ENCODE assay signal across 1 cellular context in the genomic region with DNA sequence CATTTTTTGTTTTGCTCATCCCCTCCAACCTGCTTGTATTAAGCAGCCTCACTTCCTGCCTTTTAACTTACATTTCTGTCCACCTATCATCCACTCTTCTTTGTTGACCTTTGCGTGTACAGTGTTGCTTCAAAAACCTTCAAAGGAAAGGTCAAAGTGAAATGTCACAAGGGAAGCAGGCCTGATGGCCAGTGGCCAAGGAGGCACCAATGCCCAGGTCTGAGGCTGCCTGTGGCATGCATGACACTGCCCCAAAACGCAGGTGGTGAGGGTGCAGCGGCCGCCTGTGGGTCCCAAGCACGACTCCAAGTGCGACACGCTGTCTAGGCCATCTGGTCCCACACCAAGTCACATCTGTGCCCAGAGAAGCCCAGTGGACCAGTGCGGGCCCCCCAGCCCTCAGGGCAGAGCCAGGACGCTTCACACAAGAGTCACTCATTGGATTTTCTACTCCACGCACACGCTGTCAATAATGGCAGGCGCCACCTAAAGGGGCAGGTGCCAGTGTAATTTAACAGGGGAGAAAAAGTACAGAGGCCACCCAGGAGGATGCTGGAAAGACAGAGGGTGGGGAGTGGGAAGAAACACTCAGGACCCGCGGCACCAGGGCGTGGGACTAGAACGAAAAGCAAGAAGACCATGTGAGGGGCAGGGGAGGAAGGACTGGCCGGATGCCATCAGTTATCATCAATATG.
A peak's percentile ranks its signal among the peaks of the same experiment; 100 is the strongest.
TF ChIP-seq lines count a peak whose summit lies in the region.

No MANE protein-coding gene starts in this region.

TF ChIP-seq in HepG2, 621 proteins besides CTCF, POLR2A, EP300 and RAD21 (continued from another document):
- no peak for TF ChIP-seq CC2D1A (CRISPR knock-in tag; IDR thresholded peaks at IDR 0.05)
- TF ChIP-seq FOXJ3 (CRISPR knock-in tag; IDR thresholded peaks at IDR 0.05; ENCODE audit: borderline replicate concordance), result peak; percentile 72; the same call in 1 of the 2 replicates
- no peak for TF ChIP-seq ZNF235 (CRISPR knock-in tag; IDR thresholded peaks at IDR 0.05; ENCODE audit: borderline replicate concordance)
- no peak for TF ChIP-seq BRCA1 (CRISPR knock-in tag; IDR thresholded peaks at IDR 0.05)
- no peak for TF ChIP-seq PRPF4 (IDR thresholded peaks at IDR 0.05; ENCODE audit: low read depth, low read length, poor library complexity, severe bottlenecking)
- no peak for TF ChIP-seq RFX5 (IDR thresholded peaks at IDR 0.05; ENCODE audit: low read depth, low read length)
- TF ChIP-seq GATAD2A (CRISPR knock-in tag; IDR thresholded peaks at IDR 0.05), result peak; percentile 92
- TF ChIP-seq, protein P1, sequence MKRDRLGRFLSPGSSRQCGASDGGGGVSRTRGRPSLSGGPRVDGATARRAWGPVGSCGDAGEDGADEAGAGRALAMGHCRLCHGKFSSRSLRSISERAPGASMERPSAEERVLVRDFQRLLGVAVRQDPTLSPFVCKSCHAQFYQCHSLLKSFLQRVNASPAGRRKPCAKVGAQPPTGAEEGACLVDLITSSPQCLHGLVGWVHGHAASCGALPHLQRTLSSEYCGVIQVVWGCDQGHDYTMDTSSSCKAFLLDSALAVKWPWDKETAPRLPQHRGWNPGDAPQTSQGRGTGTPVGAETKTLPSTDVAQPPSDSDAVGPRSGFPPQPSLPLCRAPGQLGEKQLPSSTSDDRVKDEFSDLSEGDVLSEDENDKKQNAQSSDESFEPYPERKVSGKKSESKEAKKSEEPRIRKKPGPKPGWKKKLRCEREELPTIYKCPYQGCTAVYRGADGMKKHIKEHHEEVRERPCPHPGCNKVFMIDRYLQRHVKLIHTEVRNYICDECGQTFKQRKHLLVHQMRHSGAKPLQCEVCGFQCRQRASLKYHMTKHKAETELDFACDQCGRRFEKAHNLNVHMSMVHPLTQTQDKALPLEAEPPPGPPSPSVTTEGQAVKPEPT (CRISPR knock-in tag; IDR thresholded peaks at IDR 0.05; ENCODE audit: low read depth), result no peak
- TF ChIP-seq SP140L (CRISPR knock-in tag; IDR thresholded peaks at IDR 0.05; ENCODE audit: borderline replicate concordance), result no peak
- TF ChIP-seq HMG20A (CRISPR knock-in tag; IDR thresholded peaks at IDR 0.05; ENCODE audit: borderline replicate concordance), result peak; percentile 90; the same call in 1 of the 2 replicates
- TF ChIP-seq, protein P2, sequence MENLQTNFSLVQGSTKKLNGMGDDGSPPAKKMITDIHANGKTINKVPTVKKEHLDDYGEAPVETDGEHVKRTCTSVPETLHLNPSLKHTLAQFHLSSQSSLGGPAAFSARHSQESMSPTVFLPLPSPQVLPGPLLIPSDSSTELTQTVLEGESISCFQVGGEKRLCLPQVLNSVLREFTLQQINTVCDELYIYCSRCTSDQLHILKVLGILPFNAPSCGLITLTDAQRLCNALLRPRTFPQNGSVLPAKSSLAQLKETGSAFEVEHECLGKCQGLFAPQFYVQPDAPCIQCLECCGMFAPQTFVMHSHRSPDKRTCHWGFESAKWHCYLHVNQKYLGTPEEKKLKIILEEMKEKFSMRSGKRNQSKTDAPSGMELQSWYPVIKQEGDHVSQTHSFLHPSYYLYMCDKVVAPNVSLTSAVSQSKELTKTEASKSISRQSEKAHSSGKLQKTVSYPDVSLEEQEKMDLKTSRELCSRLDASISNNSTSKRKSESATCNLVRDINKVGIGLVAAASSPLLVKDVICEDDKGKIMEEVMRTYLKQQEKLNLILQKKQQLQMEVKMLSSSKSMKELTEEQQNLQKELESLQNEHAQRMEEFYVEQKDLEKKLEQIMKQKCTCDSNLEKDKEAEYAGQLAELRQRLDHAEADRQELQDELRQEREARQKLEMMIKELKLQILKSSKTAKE (CRISPR knock-in tag; IDR thresholded peaks at IDR 0.05; ENCODE audit: borderline replicate concordance), result peak; percentile 83
- TF ChIP-seq NFE2 (CRISPR knock-in tag; IDR thresholded peaks at IDR 0.05), result no peak
- TF ChIP-seq, protein P3, sequence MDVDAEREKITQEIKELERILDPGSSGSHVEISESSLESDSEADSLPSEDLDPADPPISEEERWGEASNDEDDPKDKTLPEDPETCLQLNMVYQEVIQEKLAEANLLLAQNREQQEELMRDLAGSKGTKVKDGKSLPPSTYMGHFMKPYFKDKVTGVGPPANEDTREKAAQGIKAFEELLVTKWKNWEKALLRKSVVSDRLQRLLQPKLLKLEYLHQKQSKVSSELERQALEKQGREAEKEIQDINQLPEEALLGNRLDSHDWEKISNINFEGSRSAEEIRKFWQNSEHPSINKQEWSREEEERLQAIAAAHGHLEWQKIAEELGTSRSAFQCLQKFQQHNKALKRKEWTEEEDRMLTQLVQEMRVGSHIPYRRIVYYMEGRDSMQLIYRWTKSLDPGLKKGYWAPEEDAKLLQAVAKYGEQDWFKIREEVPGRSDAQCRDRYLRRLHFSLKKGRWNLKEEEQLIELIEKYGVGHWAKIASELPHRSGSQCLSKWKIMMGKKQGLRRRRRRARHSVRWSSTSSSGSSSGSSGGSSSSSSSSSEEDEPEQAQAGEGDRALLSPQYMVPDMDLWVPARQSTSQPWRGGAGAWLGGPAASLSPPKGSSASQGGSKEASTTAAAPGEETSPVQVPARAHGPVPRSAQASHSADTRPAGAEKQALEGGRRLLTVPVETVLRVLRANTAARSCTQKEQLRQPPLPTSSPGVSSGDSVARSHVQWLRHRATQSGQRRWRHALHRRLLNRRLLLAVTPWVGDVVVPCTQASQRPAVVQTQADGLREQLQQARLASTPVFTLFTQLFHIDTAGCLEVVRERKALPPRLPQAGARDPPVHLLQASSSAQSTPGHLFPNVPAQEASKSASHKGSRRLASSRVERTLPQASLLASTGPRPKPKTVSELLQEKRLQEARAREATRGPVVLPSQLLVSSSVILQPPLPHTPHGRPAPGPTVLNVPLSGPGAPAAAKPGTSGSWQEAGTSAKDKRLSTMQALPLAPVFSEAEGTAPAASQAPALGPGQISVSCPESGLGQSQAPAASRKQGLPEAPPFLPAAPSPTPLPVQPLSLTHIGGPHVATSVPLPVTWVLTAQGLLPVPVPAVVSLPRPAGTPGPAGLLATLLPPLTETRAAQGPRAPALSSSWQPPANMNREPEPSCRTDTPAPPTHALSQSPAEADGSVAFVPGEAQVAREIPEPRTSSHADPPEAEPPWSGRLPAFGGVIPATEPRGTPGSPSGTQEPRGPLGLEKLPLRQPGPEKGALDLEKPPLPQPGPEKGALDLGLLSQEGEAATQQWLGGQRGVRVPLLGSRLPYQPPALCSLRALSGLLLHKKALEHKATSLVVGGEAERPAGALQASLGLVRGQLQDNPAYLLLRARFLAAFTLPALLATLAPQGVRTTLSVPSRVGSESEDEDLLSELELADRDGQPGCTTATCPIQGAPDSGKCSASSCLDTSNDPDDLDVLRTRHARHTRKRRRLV (CRISPR knock-in tag; IDR thresholded peaks at IDR 0.05), result no peak
- TF ChIP-seq SMAD1 (CRISPR knock-in tag; IDR thresholded peaks at IDR 0.05; ENCODE audit: borderline replicate concordance, low read depth), result no peak
- no peak for TF ChIP-seq ETV6 (CRISPR knock-in tag; conservative IDR thresholded peaks at IDR 0.05)
- TF ChIP-seq ZNF260 (CRISPR knock-in tag; IDR thresholded peaks at IDR 0.05; ENCODE audit: borderline replicate concordance, low read depth), result no peak
- TF ChIP-seq, protein P4, sequence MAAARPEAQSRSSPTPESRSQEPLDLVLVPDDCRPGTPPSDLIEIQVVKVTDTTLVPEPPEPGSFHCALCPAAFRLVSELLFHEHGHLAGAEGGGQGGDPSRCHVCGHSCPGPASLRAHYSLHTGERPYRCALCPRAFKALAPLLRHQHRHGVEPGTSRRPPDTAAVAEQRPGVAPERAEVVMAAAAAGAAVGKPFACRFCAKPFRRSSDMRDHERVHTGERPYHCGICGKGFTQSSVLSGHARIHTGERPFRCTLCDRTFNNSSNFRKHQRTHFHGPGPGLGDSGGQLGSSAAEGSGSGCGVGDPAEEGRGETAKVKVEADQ (CRISPR knock-in tag; IDR thresholded peaks at IDR 0.05; ENCODE audit: borderline replicate concordance), result no peak
- TF ChIP-seq ZNF720 (CRISPR knock-in tag; IDR thresholded peaks at IDR 0.05), result no peak
- TF ChIP-seq, protein P5, sequence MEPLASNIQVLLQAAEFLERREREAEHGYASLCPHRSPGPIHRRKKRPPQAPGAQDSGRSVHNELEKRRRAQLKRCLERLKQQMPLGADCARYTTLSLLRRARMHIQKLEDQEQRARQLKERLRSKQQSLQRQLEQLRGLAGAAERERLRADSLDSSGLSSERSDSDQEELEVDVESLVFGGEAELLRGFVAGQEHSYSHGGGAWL (CRISPR knock-in tag; IDR thresholded peaks at IDR 0.05), result no peak
- TF ChIP-seq ZNF253 (CRISPR knock-in tag; IDR thresholded peaks at IDR 0.05; ENCODE audit: borderline replicate concordance), result no peak
- TF ChIP-seq, protein P6, sequence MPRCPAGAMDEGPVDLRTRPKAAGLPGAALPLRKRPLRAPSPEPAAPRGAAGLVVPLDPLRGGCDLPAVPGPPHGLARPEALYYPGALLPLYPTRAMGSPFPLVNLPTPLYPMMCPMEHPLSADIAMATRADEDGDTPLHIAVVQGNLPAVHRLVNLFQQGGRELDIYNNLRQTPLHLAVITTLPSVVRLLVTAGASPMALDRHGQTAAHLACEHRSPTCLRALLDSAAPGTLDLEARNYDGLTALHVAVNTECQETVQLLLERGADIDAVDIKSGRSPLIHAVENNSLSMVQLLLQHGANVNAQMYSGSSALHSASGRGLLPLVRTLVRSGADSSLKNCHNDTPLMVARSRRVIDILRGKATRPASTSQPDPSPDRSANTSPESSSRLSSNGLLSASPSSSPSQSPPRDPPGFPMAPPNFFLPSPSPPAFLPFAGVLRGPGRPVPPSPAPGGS (CRISPR knock-in tag; IDR thresholded peaks at IDR 0.05), result no peak
- TF ChIP-seq, protein P7, sequence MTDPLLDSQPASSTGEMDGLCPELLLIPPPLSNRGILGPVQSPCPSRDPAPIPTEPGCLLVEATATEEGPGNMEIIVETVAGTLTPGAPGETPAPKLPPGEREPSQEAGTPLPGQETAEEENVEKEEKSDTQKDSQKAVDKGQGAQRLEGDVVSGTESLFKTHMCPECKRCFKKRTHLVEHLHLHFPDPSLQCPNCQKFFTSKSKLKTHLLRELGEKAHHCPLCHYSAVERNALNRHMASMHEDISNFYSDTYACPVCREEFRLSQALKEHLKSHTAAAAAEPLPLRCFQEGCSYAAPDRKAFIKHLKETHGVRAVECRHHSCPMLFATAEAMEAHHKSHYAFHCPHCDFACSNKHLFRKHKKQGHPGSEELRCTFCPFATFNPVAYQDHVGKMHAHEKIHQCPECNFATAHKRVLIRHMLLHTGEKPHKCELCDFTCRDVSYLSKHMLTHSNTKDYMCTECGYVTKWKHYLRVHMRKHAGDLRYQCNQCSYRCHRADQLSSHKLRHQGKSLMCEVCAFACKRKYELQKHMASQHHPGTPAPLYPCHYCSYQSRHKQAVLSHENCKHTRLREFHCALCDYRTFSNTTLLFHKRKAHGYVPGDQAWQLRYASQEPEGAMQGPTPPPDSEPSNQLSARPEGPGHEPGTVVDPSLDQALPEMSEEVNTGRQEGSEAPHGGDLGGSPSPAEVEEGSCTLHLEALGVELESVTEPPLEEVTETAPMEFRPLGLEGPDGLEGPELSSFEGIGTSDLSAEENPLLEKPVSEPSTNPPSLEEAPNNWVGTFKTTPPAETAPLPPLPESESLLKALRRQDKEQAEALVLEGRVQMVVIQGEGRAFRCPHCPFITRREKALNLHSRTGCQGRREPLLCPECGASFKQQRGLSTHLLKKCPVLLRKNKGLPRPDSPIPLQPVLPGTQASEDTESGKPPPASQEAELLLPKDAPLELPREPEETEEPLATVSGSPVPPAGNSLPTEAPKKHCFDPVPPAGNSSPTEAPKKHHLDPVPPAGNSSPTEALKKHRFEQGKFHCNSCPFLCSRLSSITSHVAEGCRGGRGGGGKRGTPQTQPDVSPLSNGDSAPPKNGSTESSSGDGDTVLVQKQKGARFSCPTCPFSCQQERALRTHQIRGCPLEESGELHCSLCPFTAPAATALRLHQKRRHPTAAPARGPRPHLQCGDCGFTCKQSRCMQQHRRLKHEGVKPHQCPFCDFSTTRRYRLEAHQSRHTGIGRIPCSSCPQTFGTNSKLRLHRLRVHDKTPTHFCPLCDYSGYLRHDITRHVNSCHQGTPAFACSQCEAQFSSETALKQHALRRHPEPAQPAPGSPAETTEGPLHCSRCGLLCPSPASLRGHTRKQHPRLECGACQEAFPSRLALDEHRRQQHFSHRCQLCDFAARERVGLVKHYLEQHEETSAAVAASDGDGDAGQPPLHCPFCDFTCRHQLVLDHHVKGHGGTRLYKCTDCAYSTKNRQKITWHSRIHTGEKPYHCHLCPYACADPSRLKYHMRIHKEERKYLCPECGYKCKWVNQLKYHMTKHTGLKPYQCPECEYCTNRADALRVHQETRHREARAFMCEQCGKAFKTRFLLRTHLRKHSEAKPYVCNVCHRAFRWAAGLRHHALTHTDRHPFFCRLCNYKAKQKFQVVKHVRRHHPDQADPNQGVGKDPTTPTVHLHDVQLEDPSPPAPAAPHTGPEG (CRISPR knock-in tag; IDR thresholded peaks at IDR 0.05), result no peak
- TF ChIP-seq TEAD3 (CRISPR knock-in tag; optimal IDR thresholded peaks at IDR 0.05; ENCODE audit: borderline replicate concordance), result peak; percentile 85
- TF ChIP-seq ZNF20 (CRISPR knock-in tag; IDR thresholded peaks at IDR 0.05), result no peak
- TF ChIP-seq ZNF577 (CRISPR knock-in tag; IDR thresholded peaks at IDR 0.05; ENCODE audit: borderline replicate concordance, low read depth), result no peak
- no peak for TF ChIP-seq ZNF780A (CRISPR knock-in tag; IDR thresholded peaks at IDR 0.05)
- TF ChIP-seq, protein P8, sequence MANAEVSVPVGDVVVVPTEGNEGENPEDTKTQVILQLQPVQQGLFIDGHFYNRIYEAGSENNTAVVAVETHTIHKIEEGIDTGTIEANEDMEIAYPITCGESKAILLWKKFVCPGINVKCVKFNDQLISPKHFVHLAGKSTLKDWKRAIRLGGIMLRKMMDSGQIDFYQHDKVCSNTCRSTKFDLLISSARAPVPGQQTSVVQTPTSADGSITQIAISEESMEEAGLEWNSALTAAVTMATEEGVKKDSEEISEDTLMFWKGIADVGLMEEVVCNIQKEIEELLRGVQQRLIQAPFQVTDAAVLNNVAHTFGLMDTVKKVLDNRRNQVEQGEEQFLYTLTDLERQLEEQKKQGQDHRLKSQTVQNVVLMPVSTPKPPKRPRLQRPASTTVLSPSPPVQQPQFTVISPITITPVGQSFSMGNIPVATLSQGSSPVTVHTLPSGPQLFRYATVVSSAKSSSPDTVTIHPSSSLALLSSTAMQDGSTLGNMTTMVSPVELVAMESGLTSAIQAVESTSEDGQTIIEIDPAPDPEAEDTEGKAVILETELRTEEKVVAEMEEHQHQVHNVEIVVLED (CRISPR knock-in tag; IDR thresholded peaks at IDR 0.05; ENCODE audit: borderline replicate concordance), result no peak
- TF ChIP-seq, protein P9, sequence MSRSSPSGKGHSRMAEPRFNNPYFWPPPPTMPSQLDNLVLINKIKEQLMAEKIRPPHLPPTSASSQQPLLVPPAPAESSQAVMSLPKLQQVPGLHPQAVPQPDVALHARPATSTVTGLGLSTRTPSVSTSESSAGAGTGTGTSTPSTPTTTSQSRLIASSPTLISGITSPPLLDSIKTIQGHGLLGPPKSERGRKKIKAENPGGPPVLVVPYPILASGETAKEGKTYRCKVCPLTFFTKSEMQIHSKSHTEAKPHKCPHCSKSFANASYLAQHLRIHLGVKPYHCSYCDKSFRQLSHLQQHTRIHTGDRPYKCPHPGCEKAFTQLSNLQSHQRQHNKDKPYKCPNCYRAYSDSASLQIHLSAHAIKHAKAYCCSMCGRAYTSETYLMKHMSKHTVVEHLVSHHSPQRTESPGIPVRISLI (CRISPR knock-in tag; IDR thresholded peaks at IDR 0.05; ENCODE audit: borderline replicate concordance), result no peak
- TF ChIP-seq PRMT3 (CRISPR knock-in tag; IDR thresholded peaks at IDR 0.05; ENCODE audit: borderline replicate concordance, low read depth), result no peak
- TF ChIP-seq ZNF143 (CRISPR knock-in tag; IDR thresholded peaks at IDR 0.05), result no peak
- TF ChIP-seq SMARCC2 (IDR thresholded peaks at IDR 0.05), result no peak
- TF ChIP-seq KMT2B (CRISPR knock-in tag; IDR thresholded peaks at IDR 0.05), result no peak
- TF ChIP-seq SMARCE1 (IDR thresholded peaks at IDR 0.05; ENCODE audit: borderline replicate concordance), result no peak
- TF ChIP-seq, protein P10, sequence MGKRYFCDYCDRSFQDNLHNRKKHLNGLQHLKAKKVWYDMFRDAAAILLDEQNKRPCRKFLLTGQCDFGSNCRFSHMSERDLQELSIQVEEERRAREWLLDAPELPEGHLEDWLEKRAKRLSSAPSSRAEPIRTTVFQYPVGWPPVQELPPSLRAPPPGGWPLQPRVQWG (CRISPR knock-in tag; IDR thresholded peaks at IDR 0.05; ENCODE audit: borderline replicate concordance, low read depth), result no peak
